In genomic region chr5:472656-473343, GRCh38 we compare ENCODE assay signal across 1 cellular context.
A peak's percentile ranks its signal among the peaks of the same experiment; 100 is the strongest.
TF ChIP-seq lines count a peak whose summit lies in the region.

No MANE protein-coding gene starts in this region.

TF ChIP-seq in K562, 482 proteins besides CTCF, POLR2A, EP300 and RAD21 (continued from another document and continues in another):
- TF ChIP-seq ZNF740 (CRISPR knock-in tag; IDR thresholded peaks at IDR 0.05) (peak; percentile 92), ZNF740 (tag; IDR thresholded peaks at IDR 0.05) (peak in 1 of 2 experiments; percentile 41; a peak in 1 of 4 replicates), NCOA2 (IDR thresholded peaks at IDR 0.05; ENCODE audit: partially characterized antibody in 2 of 2) (no peak), CC2D1A (IDR thresholded peaks at IDR 0.05) (no peak), NONO (IDR thresholded peaks at IDR 0.05; ENCODE audit: low read depth in 2 of 2, low read length in 1 of 2) (peak; percentile 82 to 86), SP1 (CRISPR knock-in tag; IDR thresholded peaks at IDR 0.05) (no peak), RNF2 (IDR thresholded peaks at IDR 0.05) (0 out of 2 replicates have a peak, but pooled peaks have one; percentile 31), SMARCA5 (IDR thresholded peaks at IDR 0.05) (no peak), CHD1 (IDR thresholded peaks at IDR 0.05; ENCODE audit: low read length) (no peak), ZNF282 (CRISPR knock-in tag; IDR thresholded peaks at IDR 0.05) (no peak; the same call in 1 of the 2 replicates), GATAD2A (IDR thresholded peaks at IDR 0.05) (no peak), TGIF2 (CRISPR knock-in tag; IDR thresholded peaks at IDR 0.05) (no peak), MIER1 (IDR thresholded peaks at IDR 0.05; ENCODE audit: low read depth) (no peak), MCM5 (IDR thresholded peaks at IDR 0.05; ENCODE audit: low read depth) (no peak), MXI1 (IDR thresholded peaks at IDR 0.05; ENCODE audit: low read depth, low read length) (no peak), EGR1 (conservative IDR thresholded peaks at IDR 0.05) (peak; percentile 41; the same call in 1 of the 2 replicates), ZNF277 (CRISPR knock-in tag; IDR thresholded peaks at IDR 0.05; ENCODE audit: borderline replicate concordance) (no peak), POU5F1 (IDR thresholded peaks at IDR 0.05; ENCODE audit: borderline replicate concordance, low read depth, low read length, partially characterized antibody) (no peak), NCOA6 (IDR thresholded peaks at IDR 0.05) (no peak), PHF21A (IDR thresholded peaks at IDR 0.05; ENCODE audit: borderline replicate concordance, low read depth) (no peak), ZNF318 (IDR thresholded peaks at IDR 0.05; ENCODE audit: borderline replicate concordance in 1 of 2, low read depth in 1 of 2) (no peak), ZBTB17 (CRISPR knock-in tag; IDR thresholded peaks at IDR 0.05) (peak; percentile 79; the same call in 1 of the 2 replicates), CTCFL (IDR thresholded peaks at IDR 0.05; ENCODE audit: borderline replicate concordance, insufficient read depth, low read depth, low read length, poor library complexity, severe bottlenecking) (no peak), PREB (CRISPR knock-in tag; IDR thresholded peaks at IDR 0.05) (no peak), EWSR1 (IDR thresholded peaks at IDR 0.05; ENCODE audit: borderline replicate concordance, low read depth, partially characterized antibody) (no peak), ZEB2 (IDR thresholded peaks at IDR 0.05) (no peak), MCM3 (IDR thresholded peaks at IDR 0.05) (no peak), ZBTB26 (CRISPR knock-in tag; IDR thresholded peaks at IDR 0.05) (peak; percentile 37; the same call in 1 of the 2 replicates), BRD9 (IDR thresholded peaks at IDR 0.05; ENCODE audit: low read depth, partially characterized antibody) (no peak), GABPB2 (CRISPR knock-in tag; conservative IDR thresholded peaks at IDR 0.05) (no peak), ZNF175 (CRISPR knock-in tag; IDR thresholded peaks at IDR 0.05; ENCODE audit: low read depth) (peak; percentile 84; the same call in 1 of the 2 replicates), TSHZ1 (CRISPR knock-in tag; IDR thresholded peaks at IDR 0.05) (no peak), ZFP91 (CRISPR knock-in tag; IDR thresholded peaks at IDR 0.05) (no peak), HMGXB4 (CRISPR knock-in tag; IDR thresholded peaks at IDR 0.05) (peak; percentile 74; the same call in 1 of the 2 replicates), FOXJ2 (tag; IDR thresholded peaks at IDR 0.05) (no peak), SNAPC5 (CRISPR knock-in tag; IDR thresholded peaks at IDR 0.05) (no peak), STAT5B (CRISPR knock-in tag; IDR thresholded peaks at IDR 0.05) (no peak), ARID2 (IDR thresholded peaks at IDR 0.05) (no peak)
